9 cellular contexts compared by ENCODE assay signal in the genomic region with DNA sequence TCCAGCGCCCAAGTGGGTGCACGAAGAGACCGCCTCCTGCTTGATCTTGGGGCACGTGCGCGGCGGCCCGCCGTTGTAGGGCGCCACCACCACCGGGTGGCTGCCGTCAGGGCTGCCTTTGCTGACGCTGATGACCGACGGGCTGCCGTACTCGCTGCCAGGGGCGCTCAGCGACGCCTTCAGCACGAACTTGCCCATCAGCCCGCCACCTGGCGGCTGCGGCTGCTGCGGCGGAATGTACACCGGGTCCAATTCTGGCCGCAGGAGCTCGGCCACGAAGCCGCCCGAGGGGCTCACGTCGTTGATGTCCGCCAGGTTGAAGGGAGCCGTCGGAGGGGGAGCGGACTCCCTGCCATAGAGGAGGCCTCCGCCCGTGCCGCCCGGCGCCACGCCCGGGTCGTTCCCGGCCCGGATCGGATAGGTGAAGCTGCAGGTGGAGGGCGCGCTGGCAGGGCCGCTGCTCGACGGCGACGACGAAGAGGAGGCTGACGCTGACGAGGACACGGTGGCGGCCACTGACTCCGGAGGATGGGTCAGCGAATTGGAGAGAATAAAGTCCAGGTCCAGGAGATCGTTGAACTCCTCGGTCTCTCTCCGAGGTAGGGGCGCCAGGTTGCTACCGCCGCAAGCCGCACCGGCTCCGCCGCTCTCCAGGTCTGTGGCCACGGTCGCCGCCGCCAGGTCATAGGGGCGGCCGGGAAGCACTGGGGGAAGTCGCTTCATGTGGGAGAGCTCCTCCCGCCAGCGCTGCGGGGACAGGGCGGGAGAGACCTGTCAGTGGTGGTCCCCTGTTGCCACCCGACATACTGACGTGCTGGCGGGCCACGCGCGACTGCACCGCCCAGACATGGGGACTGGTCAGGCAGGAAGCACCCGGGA. TPM values are rescaled to one million over a fixed set of nuclear protein-coding genes. Genes with fewer than 3 reads are reported as not detected.
DNase-seq lines count a peak whose midpoint lies in the region; ATAC-seq and TF ChIP-seq lines count a peak whose summit lies in the region.
"Had no signal": no experiment of that assay in that cellular context is flagged by ENCODE, and none has a peak within 500 bp of the region (broad histone marks: within the 10 kb centered on the region; RNA-seq: fewer than 3 reads in every experiment).

No MANE protein-coding gene starts in this region.

- no peak overlapping the region for H3K27ac ChIP-seq in SJSA1
- peak overlapping the region; percentile 90 for H3K27ac ChIP-seq in fibroblast of lung (ENCODE audit: insufficient read depth, low read length)

- peaks cover 20% of the 10 kb centered on the region for H3K4me1 Mint-ChIP-seq in nephron progenitor cell

- no peaks in the 10 kb centered on the region for H4K20me1 ChIP-seq in fibroblast of lung (ENCODE audit: control insufficient read depth, extremely low read depth, insufficient read depth, low read length)

- H3K4me3 ChIP-seq in SJSA1 (peak overlapping the region; percentile 58), fibroblast of lung (replicated peaks in 1 of 4; ENCODE audit: control extremely low read depth in 1 of 4, insufficient read depth in 1 of 4, low read depth in 3 of 4, low read length in 4 of 4) (peak overlapping the region; percentile 85 to 98 (median 96))

- H3K36me3 Mint-ChIP-seq in nephron progenitor cell (ENCODE audit: low read depth): no peaks in the 10 kb centered on the region
- H3K36me3 Mint-ChIP-seq: CD4-positive, CD25-positive, alpha-beta regulatory T cell had no signal

- H3K27me3 Mint-ChIP-seq in nephron progenitor cell (ENCODE audit: low read depth, poor library complexity): peaks cover 74% of the 10 kb centered on the region

- peak overlapping the region; percentile 86 for H3K4me3 Mint-ChIP-seq in nephron progenitor cell

- H3K36me3 ChIP-seq in SJSA1: no peaks in the 10 kb centered on the region; the same call in 1 of the 2 replicates
- peaks cover 13% of the 10 kb centered on the region for H3K36me3 ChIP-seq in fibroblast of lung (ENCODE audit: control insufficient read depth, insufficient read depth, low read length)

- H3K9me3 ChIP-seq in SJSA1 (replicated peaks) (no peaks in the 10 kb centered on the region), fibroblast of lung (ENCODE audit: control insufficient read depth, insufficient read depth, low read depth, low read length) (no peaks in the 10 kb centered on the region)

- no peak overlapping the region for H2AFZ ChIP-seq in fibroblast of lung (ENCODE audit: low read length)

- DNase-seq in NCI-H146 (lab: John Stamatoyannopoulos, UW): peak; percentile 62
- DNase-seq in NCI-H146 treated with DMSO at 0.1 percent for 48 hours (lab: John Stamatoyannopoulos, UW; ENCODE audit: unreplicated experiment): no peak
- DNase-seq in SJSA1 (ENCODE audit: low read depth in 1 of 2, low spot score in 2 of 2): no peak
- peak; percentile 51 to 78 for DNase-seq in fibroblast of lung (ENCODE audit: low read depth in 2 of 2)
- peak; percentile 77 for DNase-seq in nephron progenitor cell
- no peak for DNase-seq in NCI-H2171 treated with DMSO at 0.1 percent for 48 hours (lab: John Stamatoyannopoulos, UW)
- no peak for DNase-seq in globus pallidus (ENCODE audit: low spot score)

- no peak for ATAC-seq in HG02981 (IDR thresholded peaks at IDR 0.05; ENCODE audit: unreplicated experiment)

- no peaks in the 10 kb centered on the region for H3K9me3 Mint-ChIP-seq in nephron progenitor cell

- H3K9ac ChIP-seq in fibroblast of lung (ENCODE audit: insufficient read depth, low read length): peak overlapping the region; percentile 94

- no peak overlapping the region for H3K27ac Mint-ChIP-seq in nephron progenitor cell
- H3K27ac Mint-ChIP-seq: CD4-positive, CD25-positive, alpha-beta regulatory T cell had no signal

- peaks cover 32% of the 10 kb centered on the region for H3K79me2 ChIP-seq in fibroblast of lung (ENCODE audit: control insufficient read depth, insufficient read depth, low read length)

- peaks cover 16% of the 10 kb centered on the region for H3K4me1 ChIP-seq in SJSA1 (replicated peaks)
- peaks cover 5% of the 10 kb centered on the region for H3K4me1 ChIP-seq in fibroblast of lung (ENCODE audit: control insufficient read depth, extremely low read depth, insufficient read depth, low read length)

- TF ChIP-seq CTCF in fibroblast of lung (conservative IDR thresholded peaks at IDR 0.05 in 1 of 2, IDR thresholded peaks at IDR 0.05 in 1 of 2; ENCODE audit: low read depth in 1 of 2, low read length in 2 of 2): peak; percentile 16 to 52
- peak; percentile 68 for TF ChIP-seq CTCF in nephron progenitor cell (IDR thresholded peaks at IDR 0.05)

- H3K4me2 ChIP-seq in fibroblast of lung (ENCODE audit: extremely low read depth, insufficient read depth, low read length): peak overlapping the region; percentile 86

- H3K27me3 ChIP-seq in SJSA1 (replicated peaks): no peaks in the 10 kb centered on the region
- H3K27me3 ChIP-seq in fibroblast of lung (ENCODE audit: control insufficient read depth, insufficient read depth, low read length): no peaks in the 10 kb centered on the region

RNA-seq across cellular contexts. Expression of a gene that starts 1.8 kb away (rescaled TPM):
- total RNA-seq in SJSA1 (2014; rRNA removed; shearing (Covaris generic)): 1.00 and 1.5 TPM in 2 replicates
- total RNA-seq in fibroblast of lung: 22.9 and 32.7 TPM in 2 replicates
- polyA plus RNA-seq in fibroblast of lung: 10.3 and 28.0 TPM in 2 replicates
- polyA plus RNA-seq in fibroblast of lung (2012): 14.2 and 38.4 TPM in 2 replicates
- polyA minus RNA-seq in fibroblast of lung (ENCODE audit: low replicate concordance): 5.0 and 10.7 TPM in 2 replicates

Comparison
In these comparisons a context has a peak if more than half of its experiments do, and no peak if none do; other contexts are left out.
1. DNase-seq: peak in NCI-H146 (single experiment), fibroblast of lung (2 of 2) and nephron progenitor cell (single experiment); none in NCI-H146 treated with DMSO at 0.1 percent for 48 hours (single experiment), SJSA1 (0 of 2), NCI-H2171 treated with DMSO at 0.1 percent for 48 hours (single experiment) and globus pallidus (single experiment).